Comparison of ENCODE assay signal across 18 cellular contexts in genomic region chr10:24292304-24293291, GRCh38.
DNase-seq lines count a peak whose midpoint lies in the region; ATAC-seq and TF ChIP-seq lines count a peak whose summit lies in the region.
"Had no signal": no experiment of that assay in that cellular context is flagged by ENCODE, and none has a peak within 500 bp of the region (broad histone marks: within the 10 kb centered on the region; RNA-seq: fewer than 3 reads in every experiment).

No MANE protein-coding gene starts in this region.

- H3K27me3 ChIP-seq in HUES6 (ENCODE audit: control insufficient read depth, insufficient read depth, low read length) (no peaks in the 10 kb centered on the region), heart left ventricle (no peaks in the 10 kb centered on the region), skeletal muscle tissue (ENCODE audit: control insufficient read depth in 3 of 3, insufficient read depth in 3 of 3, low read length in 3 of 3) (no peaks in the 10 kb centered on the region), mesenchymal stem cell (ENCODE audit: control insufficient read depth in 1 of 2, insufficient read depth in 1 of 2, low read length in 2 of 2) (no peaks in the 10 kb centered on the region)
- H3K27me3 ChIP-seq: brain microvascular endothelial cell, pancreas, SJSA1 had no signal

- H3K36me3 ChIP-seq in HUES6 (ENCODE audit: control insufficient read depth, insufficient read depth, low read length) (peaks cover 28% of the 10 kb centered on the region), heart left ventricle (peaks cover 0 to 11% (median 0%) of the 10 kb centered on the region in 9 donors), skeletal muscle tissue (ENCODE audit: control insufficient read depth in 3 of 3, insufficient read depth in 3 of 3, low read length in 3 of 3) (peaks cover 0 to 3% (median 0%) of the 10 kb centered on the region in 3 donors), mesenchymal stem cell (ENCODE audit: control insufficient read depth in 1 of 2, insufficient read depth in 2 of 2, low read depth in 1 of 2, low read length in 2 of 2) (no peaks in the 10 kb centered on the region)
- H3K36me3 ChIP-seq: brain microvascular endothelial cell, pancreas, SJSA1 had no signal

- no peak overlapping the region for H4K91ac ChIP-seq in mesenchymal stem cell (ENCODE audit: low read length)

- ATAC-seq in heart left ventricle (no peak), GM18858 (IDR thresholded peaks at IDR 0.05; ENCODE audit: unreplicated experiment) (no peak)
- ATAC-seq: activated CD8-positive, alpha-beta T cell treated with anti-CD3 and anti-CD28 coated beads for 36 hours; naive thymus-derived CD4-positive, alpha-beta T cell had no signal

- no peak overlapping the region for H3K4me3 ChIP-seq in HUES6 (ENCODE audit: low read depth, low read length)
- no peak overlapping the region for H3K4me3 ChIP-seq in heart left ventricle
- no peak overlapping the region for H3K4me3 ChIP-seq in skeletal muscle tissue (ENCODE audit: low read length in 3 of 3)
- no peak overlapping the region for H3K4me3 ChIP-seq in mesenchymal stem cell (ENCODE audit: insufficient read depth in 1 of 2, low read depth in 1 of 2, low read length in 2 of 2)
- H3K4me3 ChIP-seq: pancreas, SJSA1 had no signal

- no peak overlapping the region for H2AFZ ChIP-seq in mesenchymal stem cell (ENCODE audit: low read depth, low read length)

- H3K4me1 ChIP-seq in HUES6 (ENCODE audit: control insufficient read depth, insufficient read depth, low read length) (peaks cover 5% of the 10 kb centered on the region), heart left ventricle (peaks cover 0 to 46% (median 21%) of the 10 kb centered on the region in 12 donors), skeletal muscle tissue (ENCODE audit: control insufficient read depth in 3 of 3, insufficient read depth in 3 of 3, low read length in 3 of 3) (peaks cover 30 to 50% (median 34%) of the 10 kb centered on the region in 3 donors), mesenchymal stem cell (ENCODE audit: control insufficient read depth, insufficient read depth, low read depth, low read length) (no peaks in the 10 kb centered on the region)
- H3K4me1 ChIP-seq: SJSA1 had no signal

- no peak overlapping the region for H3K14ac ChIP-seq in mesenchymal stem cell (ENCODE audit: low read length in 2 of 2)

- no peak overlapping the region for H2BK5ac ChIP-seq in mesenchymal stem cell (ENCODE audit: low read depth, low read length, poor library complexity, severe bottlenecking)

- WGBS in heart left ventricle, 4 donors, result 81 to 91% (median 83%) methylated on average over 11 of the region's 11 CpGs
- WGBS in mesenchymal stem cell, result 89% methylated on average over 11 of the region's 11 CpGs

- no peak overlapping the region for H2BK120ac ChIP-seq in mesenchymal stem cell (ENCODE audit: low read depth, low read length)

- DNase-seq in amniotic epithelial cell (ENCODE audit: low read depth), result peak; percentile 23
- no peak for DNase-seq in heart left ventricle
- DNase-seq in NCI-H1105 (lab: John Stamatoyannopoulos, UW), result no peak
- no peak for DNase-seq in mesenchymal stem cell
- no peak for DNase-seq in GM10266 (ENCODE audit: extremely low spot score)
- DNase-seq: activated B cell treated with CpG ODN at 0.5 μM for 24 hours; activated CD8-positive, alpha-beta T cell treated with anti-CD3 and anti-CD28 coated beads for 36 hours; activated naive CD4-positive, alpha-beta T cell treated with anti-CD3 and anti-CD28 coated beads, Interleukin-2, amount 50 U/mL, for 16 hours; activated T-cell treated with anti-CD3 and anti-CD28 coated beads, Interleukin-2, amount 50 U/mL, for 24 hours; naive thymus-derived CD4-positive, alpha-beta T cell; NCI-H524 treated with DMSO at 0.1 percent for 48 hours; stimulated activated CD4-positive, alpha-beta T cell treated with anti-CD3 and anti-CD28 coated beads, Interleukin-4, amount 100 ng/mL, for 4 hours had no signal

- H3K18ac ChIP-seq in mesenchymal stem cell (ENCODE audit: low read depth in 1 of 2, low read length in 2 of 2), result no peak overlapping the region

- TF ChIP-seq CTCF in heart left ventricle (IDR thresholded peaks at IDR 0.05) (no peak), GM10266 (IDR thresholded peaks at IDR 0.05; ENCODE audit: control insufficient read depth, insufficient read depth, low read depth, missing control alignments) (no peak)

- intact Hi-C loops in heart left ventricle (cut with DNase I), result loop anchor here in 1 of 10 donors (10.0 kb wide), 2 partner anchors 78 to 298 kb away; no protein-coding TSS in a partner anchor

- TF ChIP-seq POLR2A in heart left ventricle (IDR thresholded peaks at IDR 0.05), result no peak

- H3K9ac ChIP-seq in HUES6 (ENCODE audit: low read length) (no peak overlapping the region), skeletal muscle tissue (ENCODE audit: low read depth in 1 of 3, low read length in 3 of 3) (no peak overlapping the region), mesenchymal stem cell (ENCODE audit: low read length) (no peak overlapping the region)

- no peak overlapping the region for H2AK5ac ChIP-seq in mesenchymal stem cell (ENCODE audit: low read length, severe bottlenecking)

- no peaks in the 10 kb centered on the region for H3K79me1 ChIP-seq in mesenchymal stem cell (replicated peaks; ENCODE audit: low read length, poor library complexity, severe bottlenecking)

- H2BK15ac ChIP-seq in mesenchymal stem cell (ENCODE audit: low read depth, poor library complexity, severe bottlenecking), result no peak overlapping the region

- H3K23ac ChIP-seq in mesenchymal stem cell (ENCODE audit: low read length in 2 of 2), result no peak overlapping the region

- no peak overlapping the region for H2BK12ac ChIP-seq in mesenchymal stem cell (ENCODE audit: low read length in 2 of 2)

- no peak overlapping the region for H4K8ac ChIP-seq in mesenchymal stem cell (ENCODE audit: low read length)

- peak overlapping the region; percentile 34; the same call in 1 of the 2 replicates for H3K27ac ChIP-seq in HUES6 (ENCODE audit: low read depth, low read length)
- peak overlapping the region in 10 of 12 donors; percentile 16 to 79 (median 64) for H3K27ac ChIP-seq in heart left ventricle
- H3K27ac ChIP-seq in skeletal muscle tissue (ENCODE audit: low read depth, low read length), result peak overlapping the region; percentile 79
- H3K27ac ChIP-seq in mesenchymal stem cell (ENCODE audit: low read length, poor library complexity, severe bottlenecking), result no peak overlapping the region
- H3K27ac ChIP-seq: brain microvascular endothelial cell, SJSA1 had no signal

- H3K4me2 ChIP-seq in mesenchymal stem cell (ENCODE audit: low read length, poor library complexity, severe bottlenecking), result no peak overlapping the region

- H3K9me3 ChIP-seq in HUES6 (ENCODE audit: control insufficient read depth, insufficient read depth, low read depth, low read length) (peaks cover 10% of the 10 kb centered on the region), heart left ventricle (no peaks in the 10 kb centered on the region), skeletal muscle tissue (ENCODE audit: control insufficient read depth in 3 of 3, low read length in 3 of 3) (no peaks in the 10 kb centered on the region), mesenchymal stem cell (ENCODE audit: control insufficient read depth, low read length) (no peaks in the 10 kb centered on the region)
- H3K9me3 ChIP-seq: pancreas had no signal

- no peak overlapping the region for H3K4ac ChIP-seq in mesenchymal stem cell (ENCODE audit: low read depth in 1 of 2, low read length in 2 of 2)
